In genomic region chr5:78587775-78588291, GRCh38 we compare ENCODE assay signal across 11 cellular contexts.
DNase-seq lines count a peak whose midpoint lies in the region; ATAC-seq and TF ChIP-seq lines count a peak whose summit lies in the region.
"Had no signal": no experiment of that assay in that cellular context is flagged by ENCODE, and none has a peak within 500 bp of the region (broad histone marks: within the 10 kb centered on the region; RNA-seq: fewer than 3 reads in every experiment).

No MANE protein-coding gene starts in this region.

- no peak for TF ChIP-seq RAD21 in SK-N-SH (IDR thresholded peaks at IDR 0.05; ENCODE audit: low read length)

- H3K27me3 Mint-ChIP-seq in activated naive CD8-positive, alpha-beta T cell treated with anti-CD3 and anti-CD28 coated beads for 36 hours, result no peaks in the 10 kb centered on the region

- CTCF ChIA-PET in SK-N-SH (lab: Yijun Ruan, JAX), result interaction anchor here (1.1 to 1.7 kb wide), 4 partner anchors 12 to 71 kb away, joined by 3 read pairs; no protein-coding TSS in a partner anchor

- peak; percentile 7 for DNase-seq in GF-D8 (lab: John Stamatoyannopoulos, UW)
- DNase-seq in SK-N-SH, result peak; percentile 27
- DNase-seq in fibroblast of the aortic adventitia (ENCODE audit: low read depth), result peak; percentile 74
- no peak for DNase-seq in sigmoid colon
- DNase-seq in DMS79 treated with DMSO at 0.1 percent for 48 hours (lab: John Stamatoyannopoulos, UW), result no peak
- DNase-seq in T1000 (lab: John Stamatoyannopoulos, UW), result no peak
- DNase-seq in activated naive CD8-positive, alpha-beta T cell treated with anti-CD3 and anti-CD28 coated beads for 36 hours, result no peak
- DNase-seq: naive thymus-derived CD8-positive, alpha-beta T cell; NCI-H2171 treated with DMSO at 0.1 percent for 48 hours; stimulated activated CD4-positive, alpha-beta T cell treated with anti-CD3 and anti-CD28 coated beads, Interleukin-4, amount 100 ng/mL, for 4 hours had no signal

- H3K79me2 ChIP-seq in SK-N-SH (ENCODE audit: insufficient read depth), result peaks cover 67% of the 10 kb centered on the region

- H4K20me1 ChIP-seq in SK-N-SH (ENCODE audit: insufficient read depth), result no peaks in the 10 kb centered on the region

- H3K9me2 ChIP-seq in SK-N-SH, result no peaks in the 10 kb centered on the region

- TF ChIP-seq EP300 in SK-N-SH (IDR thresholded peaks at IDR 0.05; ENCODE audit: borderline replicate concordance in 1 of 2, low read depth in 1 of 2, low read length in 1 of 2) (peak; percentile 28 to 43; a peak in 2 of 4 replicates), sigmoid colon (IDR thresholded peaks at IDR 0.05) (no peak)

- H3K4me1 Mint-ChIP-seq in activated naive CD8-positive, alpha-beta T cell treated with anti-CD3 and anti-CD28 coated beads for 36 hours, result peaks cover 4% of the 10 kb centered on the region

- no peak for TF ChIP-seq POLR2A in sigmoid colon (IDR thresholded peaks at IDR 0.05)

- H2AFZ ChIP-seq in SK-N-SH (ENCODE audit: low read depth), result no peak overlapping the region

- 88% methylated on average over 1 of the region's 3 CpGs for WGBS in SK-N-SH (ENCODE audit: low lambda C conversion rate)
- WGBS in sigmoid colon, 2 donors, result 73 to 82% methylated on average over 3 of the region's 3 CpGs

- H3K4me3 ChIP-seq in SK-N-SH (ENCODE audit: low read depth in 2 of 2, low read length in 1 of 2), result no peak overlapping the region
- no peak overlapping the region for H3K4me3 ChIP-seq in fibroblast of the aortic adventitia (ENCODE audit: low read depth, low read length)
- no peak overlapping the region for H3K4me3 ChIP-seq in sigmoid colon

- TF ChIP-seq CTCF in SK-N-SH (IDR thresholded peaks at IDR 0.05) (no peak), fibroblast of the aortic adventitia (IDR thresholded peaks at IDR 0.05; ENCODE audit: insufficient read depth, low read length) (no peak), sigmoid colon (IDR thresholded peaks at IDR 0.05) (no peak)

- peaks cover 34% of the 10 kb centered on the region for H3F3A ChIP-seq in SK-N-SH (replicated peaks; ENCODE audit: insufficient read depth)

- peak overlapping the region; percentile 16; the same call in 1 of the 2 replicates for H3K4me2 ChIP-seq in SK-N-SH

- H3K9ac ChIP-seq in SK-N-SH, result peak overlapping the region; percentile 4; the same call in 1 of the 2 replicates

- intact Hi-C loops in sigmoid colon (cut with DNase I), result no loop called here

- no peak overlapping the region for H3K27ac Mint-ChIP-seq in activated naive CD8-positive, alpha-beta T cell treated with anti-CD3 and anti-CD28 coated beads for 36 hours

- H3K36me3 Mint-ChIP-seq in activated naive CD8-positive, alpha-beta T cell treated with anti-CD3 and anti-CD28 coated beads for 36 hours, result no peaks in the 10 kb centered on the region

- H3K9me3 ChIP-seq in SK-N-SH, result no peaks in the 10 kb centered on the region
- no peaks in the 10 kb centered on the region for H3K9me3 ChIP-seq in sigmoid colon

- H3K36me3 ChIP-seq in SK-N-SH (replicated peaks in 1 of 2; ENCODE audit: control insufficient read depth in 1 of 2, insufficient read depth in 2 of 2, low read length in 1 of 2) (peaks cover 0 to 26% of the 10 kb centered on the region in 2 experiments), sigmoid colon (no peaks in the 10 kb centered on the region)

- POLR2A ChIA-PET in SK-N-SH (lab: Yijun Ruan, JAX), result no interaction called here

- H3K27ac ChIP-seq in SK-N-SH (ENCODE audit: low read depth in 2 of 2, low read length in 1 of 2) (peak overlapping the region; percentile 94 to 100), sigmoid colon (peak overlapping the region in 3 of 4 donors; percentile 12 to 71 (median 53))

- H3K9me3 Mint-ChIP-seq in activated naive CD8-positive, alpha-beta T cell treated with anti-CD3 and anti-CD28 coated beads for 36 hours, result no peaks in the 10 kb centered on the region

- no peak for ATAC-seq in HG03457 (IDR thresholded peaks at IDR 0.05; ENCODE audit: unreplicated experiment)
- ATAC-seq: naive thymus-derived CD8-positive, alpha-beta T cell had no signal

- no peak overlapping the region for H3K4me3 Mint-ChIP-seq in activated naive CD8-positive, alpha-beta T cell treated with anti-CD3 and anti-CD28 coated beads for 36 hours
- H3K4me3 Mint-ChIP-seq: naive thymus-derived CD8-positive, alpha-beta T cell had no signal

- no peaks in the 10 kb centered on the region for H3K27me3 ChIP-seq in SK-N-SH (ENCODE audit: insufficient read depth)
- H3K27me3 ChIP-seq in sigmoid colon, result no peaks in the 10 kb centered on the region

- H3K4me1 ChIP-seq in SK-N-SH (ENCODE audit: control insufficient read depth in 1 of 2, insufficient read depth in 2 of 2, low read depth in 1 of 2, low read length in 1 of 2), result peaks cover 38 to 47% of the 10 kb centered on the region in 2 experiments
- peaks cover 0 to 61% (median 54%) of the 10 kb centered on the region in 4 donors for H3K4me1 ChIP-seq in sigmoid colon

TF ChIP-seq in SK-N-SH, 30 proteins besides CTCF, POLR2A, EP300 and RAD21:
- TF ChIP-seq CHD2 (IDR thresholded peaks at IDR 0.05; ENCODE audit: low read length, partially characterized antibody) (no peak), TCF12 (IDR thresholded peaks at IDR 0.05) (peak; percentile 77), REST (IDR thresholded peaks at IDR 0.05; ENCODE audit: low read depth, low read length) (0 out of 2 replicates have a peak, but pooled peaks have one; percentile 6)

Comparison
In these comparisons a context has a peak if more than half of its experiments do, and no peak if none do; other contexts are left out.
1. DNase-seq: peak in GF-D8 (single experiment), SK-N-SH (single experiment) and fibroblast of the aortic adventitia (single experiment); none in sigmoid colon (single experiment), DMS79 treated with DMSO at 0.1 percent for 48 hours (single experiment), T1000 (single experiment) and activated naive CD8-positive, alpha-beta T cell treated with anti-CD3 and anti-CD28 coated beads for 36 hours (single experiment).